8 cellular contexts compared by ENCODE assay signal in genomic region chr21:37452222-37452621, GRCh38.
DNase-seq lines count a peak whose midpoint lies in the region; ATAC-seq and TF ChIP-seq lines count a peak whose summit lies in the region.
"Had no signal": no experiment of that assay in that cellular context is flagged by ENCODE, and none has a peak within 500 bp of the region (broad histone marks: within the 10 kb centered on the region; RNA-seq: fewer than 3 reads in every experiment).

No MANE protein-coding gene starts in this region.

- TF ChIP-seq CTCF in HEK293 (tag by site-specific recombination; IDR thresholded peaks at IDR 0.05), result no peak

- no peak overlapping the region for H3K4me3 ChIP-seq in HEK293 (ENCODE audit: low read depth, low read length)

- H3K36me3 ChIP-seq in HEK293 (ENCODE audit: control insufficient read depth in 2 of 2, insufficient read depth in 1 of 2, low read length in 2 of 2), result no peaks in the 10 kb centered on the region

- no peaks in the 10 kb centered on the region for H3K9me3 ChIP-seq in HEK293 (ENCODE audit: control insufficient read depth, insufficient read depth, low read depth, low read length)

- CTCF ChIA-PET in HEK293 (lab: Yijun Ruan, JAX), result interaction anchor here (3.1 kb wide), 1 partner anchor 11 kb away, joined by 24 read pairs; no protein-coding TSS in a partner anchor

- H3K4me1 ChIP-seq in HEK293 (ENCODE audit: control insufficient read depth, insufficient read depth, low read length), result peaks cover 32% of the 10 kb centered on the region

- ATAC-seq in HG03354 (IDR thresholded peaks at IDR 0.05; ENCODE audit: poor library complexity, severe bottlenecking, unreplicated experiment), result no peak

- no peak overlapping the region for H3K27ac ChIP-seq in HEK293 (ENCODE audit: extremely low read depth, low read depth, low read length)

- POLR2A ChIA-PET in HEK293 (lab: Yijun Ruan, JAX), result interaction anchor here (1.9 kb wide), 1 partner anchor 86 kb away, joined by 6 read pairs; the partner anchor contains the start of gene DYRK1A

- peak; percentile 92 for DNase-seq in astrocyte of the hippocampus (ENCODE audit: low read depth, low spot score)
- DNase-seq in kidney tubule cell (ENCODE audit: low spot score), result peak; percentile 90
- peak; percentile 54 for DNase-seq in superior temporal gyrus (ENCODE audit: extremely low spot score)
- DNase-seq in SKM-1 treated with dmso at 0.1 percent for 144 hours (lab: John Stamatoyannopoulos, UW; ENCODE audit: unreplicated experiment), result no peak
- no peak for DNase-seq in activated CD8-positive, alpha-beta memory T cell treated with anti-CD3 and anti-CD28 coated beads, Interleukin-2, amount 50 U/mL, for 4 hours
- DNase-seq: NCI-H146 had no signal

TF ChIP-seq in HEK293, 187 proteins besides CTCF, POLR2A, EP300 and RAD21:
- TF ChIP-seq ZBTB17 (tag by site-specific recombination; IDR thresholded peaks at IDR 0.05) (peak; percentile 52), SETDB1 (IDR thresholded peaks at IDR 0.05; ENCODE audit: insufficient read length, low read length) (no peak), MZF1 (tag by site-specific recombination; IDR thresholded peaks at IDR 0.05; ENCODE audit: borderline replicate concordance) (peak; percentile 59; the same call in 1 of the 2 replicates), ZSCAN30 (tag by site-specific recombination; IDR thresholded peaks at IDR 0.05) (peak; percentile 69), ZNF248 (tag by site-specific recombination; IDR thresholded peaks at IDR 0.05) (no peak), ZIC2 (tag by site-specific recombination; IDR thresholded peaks at IDR 0.05) (peak; percentile 39; the same call in 1 of the 2 replicates), PATZ1 (tag by site-specific recombination; IDR thresholded peaks at IDR 0.05) (peak; percentile 40; the same call in 1 of the 2 replicates)

Comparison
In these comparisons a context has a peak if more than half of its experiments do, and no peak if none do; other contexts are left out.
1. DNase-seq: peak in astrocyte of the hippocampus (single experiment), kidney tubule cell (single experiment) and superior temporal gyrus (single experiment); none in SKM-1 treated with dmso at 0.1 percent for 144 hours (single experiment) and activated CD8-positive, alpha-beta memory T cell treated with anti-CD3 and anti-CD28 coated beads, Interleukin-2, amount 50 U/mL, for 4 hours (single experiment).